18 cellular contexts compared by ENCODE assay signal in genomic region chr17:41003926-41004325, GRCh38. TPM values are rescaled to one million over a fixed set of nuclear protein-coding genes. Genes with fewer than 3 reads are reported as not detected.
"Had no signal": no experiment of that assay in that cellular context is flagged by ENCODE, and none has a peak within 500 bp of the region (broad histone marks: within the 10 kb centered on the region; RNA-seq: fewer than 3 reads in every experiment).

No MANE protein-coding gene starts in this region.

- ATAC-seq: body of pancreas, PC-3 had no signal

- DNase-seq: activated CD4-positive, alpha-beta memory T cell treated with anti-CD3 and anti-CD28 coated beads for 36 hours; activated CD4-positive, alpha-beta T cell treated with anti-CD3 and anti-CD28 coated beads, Interleukin-2, amount 10 ng/mL, durations not matched to agents 7 days and 5 days; activated CD4-positive, CD25-positive, alpha-beta regulatory T cell; activated CD8-positive, alpha-beta memory T cell treated with anti-CD3 and anti-CD28 coated beads, Interleukin-2, amount 50 U/mL, for 4 hours; amniotic stem cell; body of pancreas; MG63; MV-4-11; NCI-H1092 treated with DMSO at 0.1 percent for 48 hours; NCI-H1930; PC-3; Right ventricle myocardium superior; SJCRH30; SK-N-SH; T-helper 1 cell had no signal

RNA-seq across cellular contexts. Expression of gene KRTAP3-2, which starts 4.2 kb away (rescaled TPM):
- total RNA-seq: activated CD4-positive, alpha-beta memory T cell treated with anti-CD3 and anti-CD28 coated beads for 36 hours; activated CD4-positive, alpha-beta T cell treated with anti-CD3 and anti-CD28 coated beads, Interleukin-2, amount 10 ng/mL, durations not matched to agents 7 days and 5 days; ascending aorta; body of pancreas; bronchial epithelial cell; PC-3; Right ventricle myocardium superior; SJCRH30; T-helper 2 cell treated with Interferon-gamma antibody and Interleukin-4, amounts not matched to agents 100 ng/mL and 5 ng/mL, for 36 hours had no signal

RNA-seq across cellular contexts. Expression of gene KRTAP3-1, which starts 5.0 kb away (rescaled TPM):
- total RNA-seq: activated CD4-positive, alpha-beta memory T cell treated with anti-CD3 and anti-CD28 coated beads for 36 hours; activated CD4-positive, alpha-beta T cell treated with anti-CD3 and anti-CD28 coated beads, Interleukin-2, amount 10 ng/mL, durations not matched to agents 7 days and 5 days; ascending aorta; body of pancreas; bronchial epithelial cell; Right ventricle myocardium superior; SJCRH30; T-helper 2 cell treated with Interferon-gamma antibody and Interleukin-4, amounts not matched to agents 100 ng/mL and 5 ng/mL, for 36 hours had no signal

RNA-seq across cellular contexts. Expression of gene KRTAP3-3, which starts 10.0 kb away (rescaled TPM):
- total RNA-seq: activated CD4-positive, alpha-beta memory T cell treated with anti-CD3 and anti-CD28 coated beads for 36 hours; activated CD4-positive, alpha-beta T cell treated with anti-CD3 and anti-CD28 coated beads, Interleukin-2, amount 10 ng/mL, durations not matched to agents 7 days and 5 days; ascending aorta; body of pancreas; bronchial epithelial cell; PC-3; Right ventricle myocardium superior; SJCRH30; T-helper 2 cell treated with Interferon-gamma antibody and Interleukin-4, amounts not matched to agents 100 ng/mL and 5 ng/mL, for 36 hours had no signal

RNA-seq across cellular contexts. Expression of gene KRT40, which starts 19.8 kb away (rescaled TPM):
- total RNA-seq: activated CD4-positive, alpha-beta memory T cell treated with anti-CD3 and anti-CD28 coated beads for 36 hours; activated CD4-positive, alpha-beta T cell treated with anti-CD3 and anti-CD28 coated beads, Interleukin-2, amount 10 ng/mL, durations not matched to agents 7 days and 5 days; ascending aorta; bronchial epithelial cell; PC-3; Right ventricle myocardium superior; SJCRH30; T-helper 2 cell treated with Interferon-gamma antibody and Interleukin-4, amounts not matched to agents 100 ng/mL and 5 ng/mL, for 36 hours had no signal

RNA-seq across cellular contexts. Expression of gene KRTAP1-5, which starts 23.1 kb away (rescaled TPM):
- total RNA-seq: activated CD4-positive, alpha-beta memory T cell treated with anti-CD3 and anti-CD28 coated beads for 36 hours; activated CD4-positive, alpha-beta T cell treated with anti-CD3 and anti-CD28 coated beads, Interleukin-2, amount 10 ng/mL, durations not matched to agents 7 days and 5 days; ascending aorta; body of pancreas; bronchial epithelial cell; Right ventricle myocardium superior; SJCRH30; T-helper 2 cell treated with Interferon-gamma antibody and Interleukin-4, amounts not matched to agents 100 ng/mL and 5 ng/mL, for 36 hours had no signal
